ENCODE assay signal across 15 cellular contexts in the genomic region with DNA sequence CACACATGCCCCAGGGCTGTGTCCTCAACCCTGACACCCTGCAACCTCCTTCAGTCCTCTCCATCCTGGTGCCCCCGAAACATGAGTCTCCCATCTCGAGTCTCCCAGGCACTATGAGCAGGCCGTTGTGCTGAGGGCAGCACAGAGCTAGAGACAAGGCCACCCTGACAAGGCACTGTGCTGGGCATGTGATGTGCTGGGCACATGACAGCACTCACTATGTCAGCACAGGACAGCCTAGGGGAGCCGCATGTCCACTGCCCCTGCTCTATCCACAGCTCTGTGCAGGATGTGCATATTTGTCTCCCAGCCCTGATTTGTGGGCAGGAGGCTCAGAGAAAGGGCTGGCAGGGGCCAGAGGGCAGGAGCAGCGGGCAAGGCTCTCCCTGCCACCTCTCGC.
"Had no signal": no experiment of that assay in that cellular context is flagged by ENCODE, and none has a peak within 500 bp of the region (broad histone marks: within the 10 kb centered on the region; RNA-seq: fewer than 3 reads in every experiment).

No MANE protein-coding gene starts in this region.

- H3K4me3 ChIP-seq: coronary artery, heart left ventricle, lung, right atrium auricular region, tibial artery had no signal

- H3K36me3 ChIP-seq: heart left ventricle, right atrium auricular region, tibial artery had no signal

- DNase-seq: caudate nucleus; effector CD8-positive, alpha-beta T cell; foreskin melanocyte; heart left ventricle; hippocampal formation; left colon; left ventricle myocardium superior; naive thymus-derived CD8-positive, alpha-beta T cell; small intestine; stimulated activated CD4-positive, alpha-beta T cell treated with anti-CD3 and anti-CD28 coated beads, Interleukin-12 subunit alpha, Interleukin-12 subunit beta, amount 100 ng/mL, for 4 hours; stimulated activated naive CD4-positive, alpha-beta T cell treated with Interleukin-2 at 50 U/mL for 16 hours; tibial artery had no signal

- H3K27me3 ChIP-seq: heart left ventricle, right atrium auricular region, tibial artery had no signal

- H3K27ac ChIP-seq: coronary artery, heart left ventricle, right atrium auricular region, tibial artery had no signal

- H3K27ac Mint-ChIP-seq: naive thymus-derived CD8-positive, alpha-beta T cell had no signal

- ATAC-seq: left colon; left ventricle myocardium superior; naive thymus-derived CD8-positive, alpha-beta T cell had no signal

- H3K27me3 Mint-ChIP-seq: naive thymus-derived CD8-positive, alpha-beta T cell had no signal

- H3K9me3 ChIP-seq: heart left ventricle, right atrium auricular region, tibial artery had no signal
